In the genomic region with DNA sequence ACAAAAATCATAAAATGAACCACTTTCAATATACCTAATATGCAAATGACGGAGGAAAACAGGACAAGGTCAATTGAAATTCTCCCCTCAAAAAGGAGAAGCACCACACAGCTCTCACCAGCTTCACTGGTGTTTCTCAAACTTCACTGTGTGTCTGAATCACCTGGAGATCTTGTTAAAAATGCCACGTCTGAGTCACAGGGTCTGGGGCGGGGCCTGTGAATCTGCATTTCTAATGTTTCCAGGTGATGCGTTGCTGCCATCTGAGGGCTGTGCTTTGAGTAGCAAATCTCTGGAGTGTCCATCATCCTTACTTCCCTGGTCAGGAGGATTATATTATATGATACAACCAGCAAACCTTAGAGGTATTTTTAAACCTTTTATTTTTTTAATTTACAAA, we compare ENCODE assay signal across 9 cellular contexts. TPM values are rescaled to one million over a fixed set of nuclear protein-coding genes. Genes with fewer than 3 reads are reported as not detected.
DNase-seq lines count a peak whose midpoint lies in the region; ATAC-seq and TF ChIP-seq lines count a peak whose summit lies in the region.
"Had no signal": no experiment of that assay in that cellular context is flagged by ENCODE, and none has a peak within 500 bp of the region (broad histone marks: within the 10 kb centered on the region; RNA-seq: fewer than 3 reads in every experiment).

No MANE protein-coding gene starts in this region.

- POLR2A ChIA-PET in GM10248 (lab: Yijun Ruan, JAX): no interaction called here

- H3K9me3 ChIP-seq in SJCRH30 (replicated peaks): no peaks in the 10 kb centered on the region

- peak; percentile 10 for TF ChIP-seq CTCF in GM10248 (IDR thresholded peaks at IDR 0.05; ENCODE audit: control extremely low read depth, extremely low read depth, low read depth, missing control alignments)

- no peak overlapping the region for H3K27ac ChIP-seq in SJCRH30

- DNase-seq in GM10248 (ENCODE audit: extremely low spot score) (no peak), NAMALWA (ENCODE audit: low spot score) (peak; percentile 29), activated T-cell treated with anti-CD3 and anti-CD28 coated beads for 24 hours (ENCODE audit: low read depth) (peak; percentile 53), NCI-H1048 (lab: John Stamatoyannopoulos, UW) (no peak), SJCRH30 (no peak)
- DNase-seq in stimulated activated CD4-positive, alpha-beta T cell treated with anti-CD3 and anti-CD28 coated beads, Interleukin-12 subunit alpha, Interleukin-12 subunit beta, amount 100 ng/mL, for 4 hours: peak; percentile 35

- ATAC-seq in GM18519 (IDR thresholded peaks at IDR 0.05; ENCODE audit: low FRiP score, unreplicated experiment) (no peak), GM21360 (IDR thresholded peaks at IDR 0.05; ENCODE audit: unreplicated experiment) (no peak)
- ATAC-seq: T-cell had no signal

- H3K4me3 ChIP-seq in SJCRH30: no peak overlapping the region

- no peaks in the 10 kb centered on the region for H3K27me3 ChIP-seq in SJCRH30

- CTCF ChIA-PET in GM10248 (lab: Yijun Ruan, JAX): no interaction called here

- no peaks in the 10 kb centered on the region for H3K36me3 ChIP-seq in SJCRH30

- H3K4me1 ChIP-seq in SJCRH30: 0 out of 2 replicates have a peak, but pooled peaks cover 4% of the 10 kb centered on the region

RNA-seq across cellular contexts. Expression of a gene that starts 9.0 kb away (rescaled TPM):
- total RNA-seq in SJCRH30 (2014; rRNA removed; shearing (Covaris generic)): 0.12 and 0.23 TPM in 2 replicates

RNA-seq across cellular contexts. Expression of a gene that starts 35.8 kb away (rescaled TPM):
- total RNA-seq in SJCRH30 (2014; rRNA removed; shearing (Covaris generic)): 47.2 and 47.8 TPM in 2 replicates

RNA-seq across cellular contexts. Expression of a gene that starts 36.1 kb away (rescaled TPM):
- 3.5 and 3.8 TPM in 2 replicates for total RNA-seq in SJCRH30 (2014; rRNA removed; shearing (Covaris generic))

RNA-seq across cellular contexts. Expression of a gene that starts 48.8 kb away (rescaled TPM):
- total RNA-seq in SJCRH30 (2014; rRNA removed; shearing (Covaris generic)): 2,043 and 2,077 TPM in 2 replicates

RNA-seq across cellular contexts. Expression of a gene that starts 53.8 kb away (rescaled TPM):
- 0.05 and 0.06 TPM in 2 replicates for total RNA-seq in SJCRH30 (2014; rRNA removed; shearing (Covaris generic))

Comparison
In these comparisons a context has a peak if more than half of its experiments do, and no peak if none do; other contexts are left out.
1. DNase-seq: peak in NAMALWA (single experiment), activated T-cell treated with anti-CD3 and anti-CD28 coated beads for 24 hours (single experiment) and stimulated activated CD4-positive, alpha-beta T cell treated with anti-CD3 and anti-CD28 coated beads, Interleukin-12 subunit alpha, Interleukin-12 subunit beta, amount 100 ng/mL, for 4 hours (single experiment); none in GM10248 (single experiment), NCI-H1048 (single experiment) and SJCRH30 (0 of 2).